1 cellular context compared by ENCODE assay signal in genomic region chr16:87384162-87384999, GRCh38.
TF ChIP-seq lines count a peak whose summit lies in the region.

No MANE protein-coding gene starts in this region.

TF ChIP-seq in H1, 55 proteins besides CTCF, POLR2A, EP300 and RAD21:
- TF ChIP-seq HDAC2 (IDR thresholded peaks at IDR 0.05; ENCODE audit: borderline replicate concordance in 1 of 2, low read depth in 2 of 2, low read length in 2 of 2) (peak in 1 of 2 experiments; percentile 88; a peak in 2 of 4 replicates), MAX (IDR thresholded peaks at IDR 0.05) (peak; percentile 76), POU5F1 (IDR thresholded peaks at IDR 0.05; ENCODE audit: low read depth, low read length) (no peak), E2F6 (IDR thresholded peaks at IDR 0.05) (peak; percentile 44), PHF8 (conservative IDR thresholded peaks at IDR 0.05; ENCODE audit: low read depth, low read length) (peak; percentile 89), RBBP5 (IDR thresholded peaks at IDR 0.05; ENCODE audit: borderline replicate concordance, low read depth, low read length) (peak; percentile 96), KDM4A (IDR thresholded peaks at IDR 0.05; ENCODE audit: low read depth, low read length, severe bottlenecking) (peak; percentile 87), ASH2L (IDR thresholded peaks at IDR 0.05; ENCODE audit: low read length) (peak; percentile 100), EGR1 (IDR thresholded peaks at IDR 0.05; ENCODE audit: borderline replicate concordance, low read depth, low read length) (no peak), KDM1A (IDR thresholded peaks at IDR 0.05; ENCODE audit: borderline replicate concordance, low read length) (peak; percentile 98), CBX8 (IDR thresholded peaks at IDR 0.05; ENCODE audit: borderline replicate concordance, low read depth, low read length) (no peak), SIN3A (conservative IDR thresholded peaks at IDR 0.05 in 1 of 2, IDR thresholded peaks at IDR 0.05 in 1 of 2; ENCODE audit: low read depth in 1 of 2, low read length in 2 of 2) (peak in 1 of 2 experiments; percentile 70; a peak in 1 of 4 replicates), TAF1 (IDR thresholded peaks at IDR 0.05; ENCODE audit: low read depth, low read length) (peak; percentile 47; the same call in 1 of the 2 replicates), SAP30 (IDR thresholded peaks at IDR 0.05; ENCODE audit: insufficient read depth, insufficient replicate concordance, low read length) (no peak), SP4 (IDR thresholded peaks at IDR 0.05; ENCODE audit: low read length) (0 out of 2 replicates have a peak, but pooled peaks have one; percentile 21), POLR2AphosphoS5 (IDR thresholded peaks at IDR 0.05; ENCODE audit: low read depth, low read length) (peak; percentile 13)
